18 cellular contexts compared by ENCODE assay signal in genomic region chr14:24858052-24858451, GRCh38.
A peak's percentile ranks its signal among the peaks of the same experiment; 100 is the strongest.
DNase-seq lines count a peak whose midpoint lies in the region; ATAC-seq and TF ChIP-seq lines count a peak whose summit lies in the region.
"Had no signal": no experiment of that assay in that cellular context is flagged by ENCODE, and none has a peak within 500 bp of the region (broad histone marks: within the 10 kb centered on the region; RNA-seq: fewer than 3 reads in every experiment).

No MANE protein-coding gene starts in this region.

- H3K9me3 Mint-ChIP-seq in endodermal cell: no peaks in the 10 kb centered on the region
- no peaks in the 10 kb centered on the region for H3K9me3 Mint-ChIP-seq in type B pancreatic cell
- H3K9me3 Mint-ChIP-seq: CD4-positive, alpha-beta memory T cell; HFFc6 had no signal

- intact Hi-C loops in left ventricle myocardium inferior (cut with micrococcal nuclease): no loop called here
- intact Hi-C loops in Right ventricle myocardium superior (cut with DNase I): no loop called here
- intact Hi-C loops in uterus (cut with DNase I; ENCODE audit: low total_unique reads): no loop called here

- H3K4me1 ChIP-seq in left ventricle myocardium inferior (peaks cover 45% of the 10 kb centered on the region), endodermal cell (ENCODE audit: control insufficient read depth, insufficient read depth, low read length) (no peaks in the 10 kb centered on the region), iPS-18a (ENCODE audit: control insufficient read depth, low read depth, low read length) (peaks cover 23% of the 10 kb centered on the region), uterus (no peaks in the 10 kb centered on the region)
- H3K4me1 ChIP-seq: BLaER1 had no signal

- H3K9me3 ChIP-seq in left ventricle myocardium inferior (replicated peaks): no peaks in the 10 kb centered on the region
- H3K9me3 ChIP-seq in endodermal cell (ENCODE audit: control insufficient read depth, low read length): no peaks in the 10 kb centered on the region
- no peaks in the 10 kb centered on the region for H3K9me3 ChIP-seq in iPS-18a (ENCODE audit: control insufficient read depth, low read depth, low read length)
- no peaks in the 10 kb centered on the region for H3K9me3 ChIP-seq in uterus
- H3K9me3 ChIP-seq: BLaER1 had no signal

- 79 to 93% methylated on average over 3 to 4 of the region's 4 CpGs for WGBS in endodermal cell (ENCODE audit: insufficient coverage in 1 of 2, insufficient read length in 1 of 2), 2 experiments

- DNase-seq in left ventricle myocardium inferior: no peak
- DNase-seq in Right ventricle myocardium superior: no peak
- DNase-seq in endodermal cell: peak; percentile 56
- no peak for DNase-seq in type B pancreatic cell (ENCODE audit: extremely low spot score, unreplicated experiment)
- DNase-seq in effector CD4-positive, alpha-beta T cell: no peak
- no peak for DNase-seq in uterus
- no peak for DNase-seq in ecto neural progenitor cell (ENCODE audit: low spot score)
- DNase-seq: 8988T; CD4-positive, alpha-beta memory T cell; DMS153; DMS79 treated with DMSO at 0.1 percent for 48 hours; GF-D8; HFFc6; IMR-90 had no signal

- H3K4me3 Mint-ChIP-seq in endodermal cell (no peak overlapping the region), type B pancreatic cell (no peak overlapping the region)
- H3K4me3 Mint-ChIP-seq: CD14-positive monocyte; CD4-positive, alpha-beta memory T cell; HFFc6 had no signal

- no peak for TF ChIP-seq POLR2A in uterus (IDR thresholded peaks at IDR 0.05)

- no peaks in the 10 kb centered on the region for H3K36me3 Mint-ChIP-seq in endodermal cell (ENCODE audit: low read depth)
- peaks cover 5% of the 10 kb centered on the region for H3K36me3 Mint-ChIP-seq in type B pancreatic cell
- H3K36me3 Mint-ChIP-seq: CD14-positive monocyte; CD4-positive, alpha-beta memory T cell had no signal

- H3K27me3 Mint-ChIP-seq in endodermal cell (ENCODE audit: insufficient read depth): no peaks in the 10 kb centered on the region
- no peaks in the 10 kb centered on the region for H3K27me3 Mint-ChIP-seq in type B pancreatic cell

- H3K27ac Mint-ChIP-seq in endodermal cell: no peak overlapping the region
- H3K27ac Mint-ChIP-seq in type B pancreatic cell: peak overlapping the region; percentile 13
- H3K27ac Mint-ChIP-seq: CD4-positive, alpha-beta memory T cell; HFFc6 had no signal

- H3K4me1 Mint-ChIP-seq in endodermal cell: no peaks in the 10 kb centered on the region
- no peaks in the 10 kb centered on the region for H3K4me1 Mint-ChIP-seq in type B pancreatic cell (ENCODE audit: unreplicated experiment)
- H3K4me1 Mint-ChIP-seq: CD4-positive, alpha-beta memory T cell had no signal

- H3K27me3 ChIP-seq in left ventricle myocardium inferior (ENCODE audit: low read depth) (no peaks in the 10 kb centered on the region), endodermal cell (ENCODE audit: control insufficient read depth, insufficient read depth, low read length, poor library complexity, severe bottlenecking) (no peaks in the 10 kb centered on the region), iPS-18a (ENCODE audit: control insufficient read depth, insufficient read depth, low read length) (no peaks in the 10 kb centered on the region), uterus (no peaks in the 10 kb centered on the region)
- H3K27me3 ChIP-seq: BLaER1 had no signal

- H3K4me3 ChIP-seq in left ventricle myocardium inferior (no peak overlapping the region), endodermal cell (ENCODE audit: low read length) (no peak overlapping the region), iPS-18a (ENCODE audit: low read length) (no peak overlapping the region), uterus (no peak overlapping the region)
- H3K4me3 ChIP-seq: BLaER1 had no signal

- no peak for ATAC-seq in Right ventricle myocardium superior (ENCODE audit: poor library complexity)
- ATAC-seq: HCT116 had no signal

- TF ChIP-seq CTCF in left ventricle myocardium inferior (IDR thresholded peaks at IDR 0.05; ENCODE audit: borderline replicate concordance) (no peak), endodermal cell (conservative IDR thresholded peaks at IDR 0.05) (no peak), type B pancreatic cell (conservative IDR thresholded peaks at IDR 0.05) (no peak), uterus (IDR thresholded peaks at IDR 0.05) (no peak)

- H3K9ac ChIP-seq in endodermal cell (ENCODE audit: extremely low read depth, low read length, poor library complexity, severe bottlenecking): no peak overlapping the region
- peak overlapping the region; percentile 0 for H3K9ac ChIP-seq in iPS-18a (ENCODE audit: low read length)
- H3K9ac ChIP-seq: BLaER1 had no signal

- H3K36me3 ChIP-seq in left ventricle myocardium inferior: peaks cover 28% of the 10 kb centered on the region
- no peaks in the 10 kb centered on the region for H3K36me3 ChIP-seq in endodermal cell (ENCODE audit: control insufficient read depth, insufficient read depth, low read length)
- no peaks in the 10 kb centered on the region for H3K36me3 ChIP-seq in iPS-18a (ENCODE audit: control insufficient read depth, low read depth, low read length)
- no peaks in the 10 kb centered on the region for H3K36me3 ChIP-seq in uterus
- H3K36me3 ChIP-seq: BLaER1 had no signal

- H3K27ac ChIP-seq in left ventricle myocardium inferior (replicated peaks): peak overlapping the region; percentile 71
- no peak overlapping the region for H3K27ac ChIP-seq in endodermal cell (ENCODE audit: low read depth, low read length)
- no peak overlapping the region for H3K27ac ChIP-seq in iPS-18a (ENCODE audit: low read length)
- no peak overlapping the region for H3K27ac ChIP-seq in uterus
- H3K27ac ChIP-seq: BLaER1 had no signal
